In the genomic region with DNA sequence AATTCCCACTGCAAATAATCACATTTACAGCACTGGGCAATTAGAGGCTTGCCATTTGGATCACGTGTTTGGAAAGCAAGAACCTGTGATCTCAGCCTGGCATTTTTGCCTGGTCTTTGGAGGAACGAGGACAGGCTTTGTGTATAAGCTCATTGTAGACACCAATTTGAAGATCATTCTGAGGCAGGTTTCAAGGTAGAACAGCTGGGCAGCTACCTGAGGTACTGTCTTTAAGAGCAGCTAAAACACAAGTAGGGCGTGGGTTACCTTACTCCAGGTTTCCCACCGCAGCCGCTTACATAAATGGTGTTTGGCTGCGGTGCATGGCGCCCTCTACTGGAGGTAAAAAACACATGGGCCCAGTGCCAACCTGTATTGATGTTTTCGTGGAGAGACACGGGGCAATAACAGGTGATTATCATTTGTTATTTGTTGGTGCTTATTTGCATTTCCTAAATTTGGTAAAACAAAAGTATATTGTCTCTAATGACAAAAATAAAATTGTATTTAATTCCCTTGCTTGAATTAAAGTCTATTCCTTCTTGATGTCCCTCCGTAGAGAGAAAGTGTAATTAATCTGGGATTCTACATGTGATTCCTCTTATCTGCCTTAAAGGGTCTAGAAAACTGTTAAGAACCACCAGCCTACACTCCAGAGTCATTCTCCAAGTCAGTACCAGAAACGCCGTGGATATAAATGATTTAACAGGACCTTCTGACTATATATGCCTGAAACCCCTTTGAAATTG, we compare ENCODE assay signal across 8 cellular contexts.
DNase-seq lines count a peak whose midpoint lies in the region; ATAC-seq and TF ChIP-seq lines count a peak whose summit lies in the region.

No MANE protein-coding gene starts in this region.

- no peaks in the 10 kb centered on the region for H3K4me1 Mint-ChIP-seq in stimulated activated naive CD8-positive, alpha-beta T cell treated with anti-CD3 and anti-CD28 coated beads, Interleukin-15, amount 100 ng/mL, for 72 hours

- H3K9me2 ChIP-seq in PC-3 (replicated peaks; ENCODE audit: low read length): no peaks in the 10 kb centered on the region

- no peak overlapping the region for H4K91ac ChIP-seq in neuronal stem cell (ENCODE audit: low read depth, low read length, poor library complexity)

- H3K27me3 ChIP-seq in PC-3 (ENCODE audit: low read length) (peaks cover 16% of the 10 kb centered on the region; the same call in 1 of the 2 replicates), neuronal stem cell (ENCODE audit: control insufficient read depth in 3 of 3, insufficient read depth in 3 of 3, low read depth in 1 of 3, low read length in 3 of 3) (peaks cover 0 to 4% (median 0%) of the 10 kb centered on the region in 3 experiments)

- no peak overlapping the region for H2BK5ac ChIP-seq in neuronal stem cell (ENCODE audit: low read length)

- H3K4ac ChIP-seq in neuronal stem cell (ENCODE audit: low read length): no peak overlapping the region

- peaks cover 1% of the 10 kb centered on the region for H3K27me3 Mint-ChIP-seq in stimulated activated naive CD8-positive, alpha-beta T cell treated with anti-CD3 and anti-CD28 coated beads, Interleukin-15, amount 100 ng/mL, for 72 hours

- ATAC-seq in PC-3 (peak; percentile 77), HG03135 (IDR thresholded peaks at IDR 0.05; ENCODE audit: unreplicated experiment) (no peak)
- peak; percentile 91 for ATAC-seq in stimulated activated naive CD8-positive, alpha-beta T cell treated with anti-CD3 and anti-CD28 coated beads, Interleukin-15, amount 100 ng/mL, for 72 hours

- no peaks in the 10 kb centered on the region for H3F3A ChIP-seq in PC-3 (ENCODE audit: low read length, unreplicated experiment)

- H3K79me2 ChIP-seq in PC-3 (ENCODE audit: low read length): no peaks in the 10 kb centered on the region

- H3K9me3 ChIP-seq in PC-3 (ENCODE audit: low read length) (peaks cover 4% of the 10 kb centered on the region; the same call in 1 of the 2 replicates), neuronal stem cell (replicated peaks in 1 of 2; ENCODE audit: control insufficient read depth in 2 of 2, insufficient read depth in 1 of 2, low read depth in 1 of 2, low read length in 2 of 2) (peaks cover 6 to 12% of the 10 kb centered on the region in 2 donors)

- H3K9ac ChIP-seq in PC-3 (ENCODE audit: low read length) (no peak overlapping the region), neuronal stem cell (ENCODE audit: low read depth, low read length, poor library complexity) (no peak overlapping the region)

- no peak overlapping the region for H3K27ac ChIP-seq in PC-3 (ENCODE audit: low read length)
- no peak overlapping the region for H3K27ac ChIP-seq in neuronal stem cell (replicated peaks; ENCODE audit: low read length)

- no peak overlapping the region for H2BK120ac ChIP-seq in neuronal stem cell (ENCODE audit: low read depth, low read length)

- H3K79me1 ChIP-seq in neuronal stem cell (ENCODE audit: low read depth, low read length): no peaks in the 10 kb centered on the region

- no peak overlapping the region for H3K23ac ChIP-seq in neuronal stem cell (ENCODE audit: low read depth, low read length, poor library complexity)

- BruUV-seq in PC-3 (replicated peaks; lab: Mats Ljungman, UMichigan): no TSS peak

- intact Hi-C loops in PC-3 (cut with micrococcal nuclease): loop anchor here (1.0 to 10.0 kb wide), 3 partner anchors 142 to 286 kb away; a partner anchor contains a TSS

- peak overlapping the region; percentile 71 for H3K4me2 ChIP-seq in PC-3 (ENCODE audit: low read length)
- no peak overlapping the region for H3K4me2 ChIP-seq in neuronal stem cell (ENCODE audit: insufficient read depth, low read length, poor library complexity, severe bottlenecking)

- no CpG with 5 or more reads among the region's 12 CpGs for WGBS in neuronal stem cell (ENCODE audit: extremely low coverage in 2 of 2, insufficient read length in 2 of 2, insufficient replicate concordance in 1 of 2), 2 donors

- no peak overlapping the region for H2AK5ac ChIP-seq in neuronal stem cell (ENCODE audit: low read depth, low read length)

- H3K4me1 ChIP-seq in PC-3 (ENCODE audit: insufficient read depth, low read length): no peaks in the 10 kb centered on the region
- H3K4me1 ChIP-seq in neuronal stem cell (ENCODE audit: control insufficient read depth in 2 of 2, insufficient read depth in 1 of 2, low read depth in 1 of 2, low read length in 2 of 2): peaks cover 0 to 1% of the 10 kb centered on the region in 2 donors

- TF ChIP-seq CTCF in PC-3 (conservative IDR thresholded peaks at IDR 0.05; ENCODE audit: low read depth, low read length) (peak; percentile 97), fibroblast of the aortic adventitia (IDR thresholded peaks at IDR 0.05; ENCODE audit: insufficient read depth, low read length) (peak; percentile 71)

- DNase-seq in DMS53 treated with DMSO at 0.1 percent for 48 hours (lab: John Stamatoyannopoulos, UW; ENCODE audit: unreplicated experiment) (peak; percentile 67), KG1 (lab: John Stamatoyannopoulos, UW) (peak; percentile 57), PC-3 (peak; percentile 91), fibroblast of the aortic adventitia (ENCODE audit: low read depth) (peak; percentile 68), neuronal stem cell (ENCODE audit: low spot score) (peak; percentile 74)
- peak; percentile 77 to 79 for DNase-seq in activated T-cell treated with anti-CD3 and anti-CD28 coated beads, Interleukin-2, amount 50 U/mL, for 48 hours
- peak; percentile 66 to 68 for DNase-seq in stimulated activated naive CD8-positive, alpha-beta T cell treated with anti-CD3 and anti-CD28 coated beads, Interleukin-15, amount 100 ng/mL, for 72 hours

- POLR2A ChIA-PET in PC-3 (lab: Charles Lee; ENCODE audit: unreplicated experiment): interaction anchor here (0.6 kb wide), 1 partner anchor 12 kb away, joined by 5 read pairs; no protein-coding TSS in a partner anchor

- H3K14ac ChIP-seq in neuronal stem cell (ENCODE audit: low read length): no peak overlapping the region

- peak overlapping the region; percentile 67 for H2AFZ ChIP-seq in PC-3 (ENCODE audit: low read length)
- H2AFZ ChIP-seq in neuronal stem cell (ENCODE audit: low read length): no peak overlapping the region

- H2BK12ac ChIP-seq in neuronal stem cell (ENCODE audit: low read length): no peak overlapping the region

- H4K20me1 ChIP-seq in PC-3 (ENCODE audit: low read length): no peaks in the 10 kb centered on the region

- H3K36me3 ChIP-seq in PC-3 (ENCODE audit: low read depth, low read length): no peaks in the 10 kb centered on the region
- H3K36me3 ChIP-seq in neuronal stem cell (replicated peaks in 1 of 2; ENCODE audit: control insufficient read depth in 2 of 2, insufficient read depth in 2 of 2, low read length in 2 of 2): no peaks in the 10 kb centered on the region

- no peak overlapping the region for H3K18ac ChIP-seq in neuronal stem cell (ENCODE audit: low read length)

- no peak overlapping the region for H4K8ac ChIP-seq in neuronal stem cell (ENCODE audit: low read depth, low read length)

- CTCF ChIA-PET in PC-3 (lab: Charles Lee): interaction anchor here (0.6 to 1.0 kb wide), 8 partner anchors 13 to 381 kb away, joined by 3 to 5 read pairs (median 3); a partner anchor contains a TSS

- peak overlapping the region; percentile 36; the same call in 1 of the 2 replicates for H3K4me3 ChIP-seq in PC-3 (ENCODE audit: low read length)
- peak overlapping the region; percentile 23 for H3K4me3 ChIP-seq in fibroblast of the aortic adventitia (ENCODE audit: low read depth, low read length)
- no peak overlapping the region for H3K4me3 ChIP-seq in neuronal stem cell (ENCODE audit: low read length in 2 of 2)

- H3K9me3 Mint-ChIP-seq in stimulated activated naive CD8-positive, alpha-beta T cell treated with anti-CD3 and anti-CD28 coated beads, Interleukin-15, amount 100 ng/mL, for 72 hours: peaks cover 6 to 8% of the 10 kb centered on the region in 2 donors

- no peak overlapping the region for H2BK15ac ChIP-seq in neuronal stem cell (ENCODE audit: low read length)

- no peak overlapping the region for H3K27ac Mint-ChIP-seq in stimulated activated naive CD8-positive, alpha-beta T cell treated with anti-CD3 and anti-CD28 coated beads, Interleukin-15, amount 100 ng/mL, for 72 hours

- no peak overlapping the region for H3K4me3 Mint-ChIP-seq in stimulated activated naive CD8-positive, alpha-beta T cell treated with anti-CD3 and anti-CD28 coated beads, Interleukin-15, amount 100 ng/mL, for 72 hours

Comparison
In these comparisons a context has a peak if more than half of its experiments do, and no peak if none do; other contexts are left out.
1. H3K4me3 ChIP-seq: peak in PC-3 (single experiment) and fibroblast of the aortic adventitia (single experiment); none in neuronal stem cell (0 of 2).
2. Peak in every context shown above with its lines, with median percentiles within 50 percentile points of each other: DNase-seq.